ENCODE assay signal across 17 cellular contexts in genomic region chr1:186207401-186208085, GRCh38.
A peak's percentile ranks its signal among the peaks of the same experiment; 100 is the strongest.
DNase-seq lines count a peak whose midpoint lies in the region; ATAC-seq, FAIRE-seq and TF ChIP-seq lines count a peak whose summit lies in the region.
"Had no signal": no experiment of that assay in that cellular context is flagged by ENCODE, and none has a peak within 500 bp of the region (broad histone marks: within the 10 kb centered on the region; RNA-seq: fewer than 3 reads in every experiment).

No MANE protein-coding gene starts in this region.

- H3K4me1 Mint-ChIP-seq in astrocyte (ENCODE audit: low read depth, unreplicated experiment) = peaks cover 26% of the 10 kb centered on the region
- peaks cover 9% of the 10 kb centered on the region for H3K4me1 Mint-ChIP-seq in activated CD4-positive, alpha-beta memory T cell treated with anti-CD3 and anti-CD28 coated beads for 36 hours (ENCODE audit: low read depth)

- no peak overlapping the region for H3K4me3 Mint-ChIP-seq in astrocyte (ENCODE audit: unreplicated experiment)
- no peak overlapping the region for H3K4me3 Mint-ChIP-seq in activated CD4-positive, alpha-beta memory T cell treated with anti-CD3 and anti-CD28 coated beads for 36 hours

- FAIRE-seq in astrocyte (lab: Jason Lieb, UNC) = peak; percentile 73
- FAIRE-seq: A204.1, GM12892 had no signal

- H3K4me3 ChIP-seq in right cardiac atrium (ENCODE audit: low read length) (no peak overlapping the region), astrocyte (ENCODE audit: insufficient read depth, low read depth, low read length) (no peak overlapping the region)

- H3K9ac ChIP-seq in astrocyte (ENCODE audit: low read length) = no peak overlapping the region

- 76% methylated on average over 4 of the region's 4 CpGs for WGBS in right cardiac atrium

- no peak overlapping the region for H2AFZ ChIP-seq in astrocyte (ENCODE audit: low read depth, low read length)

- CTCF ChIA-PET in activated CD4-positive, alpha-beta memory T cell treated with anti-CD3 and anti-CD28 coated beads for 36 hours (lab: Charles Lee) = no interaction called here

- peak overlapping the region; percentile 38 for H3K27ac Mint-ChIP-seq in astrocyte (ENCODE audit: unreplicated experiment)
- H3K27ac Mint-ChIP-seq in activated CD4-positive, alpha-beta memory T cell treated with anti-CD3 and anti-CD28 coated beads for 36 hours = no peak overlapping the region

- no peak for DNase-seq in Right ventricle myocardium inferior (ENCODE audit: missing footprints)
- no peak for DNase-seq in right cardiac atrium
- no peak for DNase-seq in astrocyte (ENCODE audit: low read depth)
- DNase-seq in left ventricle myocardium superior = no peak
- DNase-seq in epidermal melanocyte (ENCODE audit: insufficient read length, low spot score) = no peak
- no peak for DNase-seq in GM19240 (ENCODE audit: insufficient read length, low spot score)
- no peak for DNase-seq in activated CD4-positive, alpha-beta memory T cell treated with anti-CD3 and anti-CD28 coated beads for 36 hours
- DNase-seq: DMS 273 treated with DMSO at 0.1 percent for 48 hours, GF-D8, GOT3, KG1, NCI-H1436, NCI-H2081 treated with DMSO at 0.1 percent for 48 hours, NCI-H510A treated with DMSO at 0.1 percent for 48 hours had no signal

- POLR2A ChIA-PET in activated CD4-positive, alpha-beta memory T cell treated with anti-CD3 and anti-CD28 coated beads for 36 hours (lab: Charles Lee) = interaction anchor here (0.9 kb wide), 1 partner anchor 14 kb away, joined by 3 read pairs; no protein-coding TSS in a partner anchor

- H3K27me3 ChIP-seq in right cardiac atrium (ENCODE audit: control insufficient read depth, insufficient read depth) (no peaks in the 10 kb centered on the region), astrocyte (ENCODE audit: insufficient read depth, low read length) (no peaks in the 10 kb centered on the region)

- intact Hi-C loops in Right ventricle myocardium inferior (cut with DNase I) (no loop called here), right cardiac atrium (cut with DNase I) (loop anchor here in 3 of 4 donors (10.0 kb wide), 2 partner anchors 393 to 483 kb away; no protein-coding TSS in a partner anchor), left ventricle myocardium superior (cut with micrococcal nuclease) (no loop called here)
- intact Hi-C loops in activated CD4-positive, alpha-beta memory T cell treated with anti-CD3 and anti-CD28 coated beads for 36 hours (cut with micrococcal nuclease) = no loop called here

- ATAC-seq in Right ventricle myocardium inferior = peak; percentile 21
- ATAC-seq in right cardiac atrium = no peak
- ATAC-seq in left ventricle myocardium superior = peak; percentile 42

- H3K27me3 Mint-ChIP-seq in astrocyte (ENCODE audit: low read depth, unreplicated experiment) = no peaks in the 10 kb centered on the region
- H3K27me3 Mint-ChIP-seq in activated CD4-positive, alpha-beta memory T cell treated with anti-CD3 and anti-CD28 coated beads for 36 hours = peaks cover 20% of the 10 kb centered on the region

- H3K36me3 Mint-ChIP-seq in astrocyte (ENCODE audit: low read depth, unreplicated experiment) = peaks cover 4% of the 10 kb centered on the region
- no peaks in the 10 kb centered on the region for H3K36me3 Mint-ChIP-seq in activated CD4-positive, alpha-beta memory T cell treated with anti-CD3 and anti-CD28 coated beads for 36 hours

- H3K9me3 Mint-ChIP-seq in astrocyte (ENCODE audit: unreplicated experiment) = peaks cover 5% of the 10 kb centered on the region
- H3K9me3 Mint-ChIP-seq in activated CD4-positive, alpha-beta memory T cell treated with anti-CD3 and anti-CD28 coated beads for 36 hours = no peaks in the 10 kb centered on the region

- no peaks in the 10 kb centered on the region for H3K9me3 ChIP-seq in right cardiac atrium (ENCODE audit: control insufficient read depth, low read length)
- H3K9me3 ChIP-seq in astrocyte (ENCODE audit: insufficient read depth, low read depth, low read length) = no peaks in the 10 kb centered on the region

- H3K4me1 ChIP-seq in right cardiac atrium (ENCODE audit: control insufficient read depth, insufficient read depth, low read length) (no peaks in the 10 kb centered on the region), astrocyte (ENCODE audit: insufficient read depth, low read length) (no peaks in the 10 kb centered on the region)

- no peak for TF ChIP-seq CTCF in astrocyte (IDR thresholded peaks at IDR 0.05; ENCODE audit: insufficient read depth, low read depth, low read length)

- H3K79me2 ChIP-seq in astrocyte (ENCODE audit: insufficient read depth, low read length) = no peaks in the 10 kb centered on the region

- H3K36me3 ChIP-seq in astrocyte (ENCODE audit: insufficient read depth, low read length) = no peaks in the 10 kb centered on the region

- H3K27ac ChIP-seq in right cardiac atrium (ENCODE audit: low read length) (no peak overlapping the region), astrocyte (ENCODE audit: low read depth, low read length) (no peak overlapping the region)
- H3K27ac ChIP-seq: C4-2B had no signal

- H3K4me2 ChIP-seq in astrocyte (ENCODE audit: low read length) = no peak overlapping the region

- H4K20me1 ChIP-seq in astrocyte (ENCODE audit: insufficient read depth, low read length) = no peaks in the 10 kb centered on the region

Comparison
In these comparisons a context has a peak if more than half of its experiments do, and no peak if none do; other contexts are left out.
1. ATAC-seq: peak in Right ventricle myocardium inferior (single experiment) and left ventricle myocardium superior (single experiment); none in right cardiac atrium (0 of 2).
2. intact Hi-C loops: an anchor here in right cardiac atrium (10.0 kb wide); none called in Right ventricle myocardium inferior, left ventricle myocardium superior and activated CD4-positive, alpha-beta memory T cell treated with anti-CD3 and anti-CD28 coated beads for 36 hours.